In the genomic region with DNA sequence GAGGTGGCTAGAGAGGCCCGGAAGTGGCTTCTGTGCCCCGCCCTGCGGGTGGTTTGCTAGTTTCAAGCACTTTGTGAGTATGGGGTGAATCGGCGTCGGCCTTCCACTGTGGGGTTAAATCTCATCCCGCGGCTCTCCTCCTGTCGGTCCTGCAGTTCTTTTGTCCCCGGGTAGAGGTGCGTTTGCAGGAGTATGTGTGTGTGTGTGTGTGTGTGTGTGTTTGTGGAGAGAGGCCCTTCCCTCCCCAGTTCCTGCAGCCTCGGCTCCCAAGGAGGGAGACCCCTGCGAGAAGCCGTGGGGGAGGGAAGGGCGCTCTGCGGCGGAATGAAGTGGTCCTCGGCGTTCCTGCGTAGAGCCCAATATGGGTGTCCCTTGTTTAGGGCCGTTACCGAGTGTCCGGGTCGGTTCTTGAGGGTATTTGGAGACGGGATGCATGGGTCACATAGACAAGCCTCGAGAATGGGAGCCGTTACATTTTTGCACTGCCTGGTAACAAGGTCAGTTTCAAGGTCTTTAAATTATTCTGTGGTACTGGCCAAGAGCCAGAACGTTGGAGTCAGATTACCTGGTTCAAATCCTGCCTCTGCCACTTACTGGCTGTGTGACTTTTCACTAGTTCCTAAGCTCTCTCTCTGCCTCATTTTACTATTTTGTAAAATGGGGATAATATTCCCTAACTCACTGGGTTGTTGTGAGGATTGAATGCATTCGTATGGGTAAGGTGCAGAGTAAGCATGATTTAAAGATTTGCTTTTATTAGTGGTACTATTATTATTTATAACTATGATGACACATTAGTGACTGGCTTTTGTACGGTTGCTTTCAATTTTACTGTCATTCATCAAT, we compare ENCODE assay signal across 1 cellular context.
TF ChIP-seq lines count a peak whose summit lies in the region.

A gene (plus strand): TSS at position 56 of the 846 bp plus-strand sequence. CDS start 9,640 bp downstream, outside the sequence.

TF ChIP-seq in HepG2, 621 proteins besides CTCF, POLR2A, EP300 and RAD21 (continued from another document and continues in another):
- TF ChIP-seq U2AF1 (optimal IDR thresholded peaks at IDR 0.05; ENCODE audit: low read depth, low read length) = peak; percentile 64
- TF ChIP-seq ZNF17 (CRISPR knock-in tag; IDR thresholded peaks at IDR 0.05) = no peak
- TF ChIP-seq THYN1 (CRISPR knock-in tag; IDR thresholded peaks at IDR 0.05; ENCODE audit: borderline replicate concordance, low read depth) = no peak
- peak; percentile 88 for TF ChIP-seq HDAC1 (CRISPR knock-in tag; IDR thresholded peaks at IDR 0.05)
- TF ChIP-seq SIX4 (CRISPR knock-in tag; IDR thresholded peaks at IDR 0.05) = no peak
- TF ChIP-seq ZNF432 (CRISPR knock-in tag; IDR thresholded peaks at IDR 0.05; ENCODE audit: borderline replicate concordance) = no peak
- peak; percentile 94 for TF ChIP-seq ZNF607 (CRISPR knock-in tag; IDR thresholded peaks at IDR 0.05; ENCODE audit: borderline replicate concordance)
- TF ChIP-seq ZNF850 (CRISPR knock-in tag; conservative IDR thresholded peaks at IDR 0.05) = no peak
- TF ChIP-seq, protein P1, sequence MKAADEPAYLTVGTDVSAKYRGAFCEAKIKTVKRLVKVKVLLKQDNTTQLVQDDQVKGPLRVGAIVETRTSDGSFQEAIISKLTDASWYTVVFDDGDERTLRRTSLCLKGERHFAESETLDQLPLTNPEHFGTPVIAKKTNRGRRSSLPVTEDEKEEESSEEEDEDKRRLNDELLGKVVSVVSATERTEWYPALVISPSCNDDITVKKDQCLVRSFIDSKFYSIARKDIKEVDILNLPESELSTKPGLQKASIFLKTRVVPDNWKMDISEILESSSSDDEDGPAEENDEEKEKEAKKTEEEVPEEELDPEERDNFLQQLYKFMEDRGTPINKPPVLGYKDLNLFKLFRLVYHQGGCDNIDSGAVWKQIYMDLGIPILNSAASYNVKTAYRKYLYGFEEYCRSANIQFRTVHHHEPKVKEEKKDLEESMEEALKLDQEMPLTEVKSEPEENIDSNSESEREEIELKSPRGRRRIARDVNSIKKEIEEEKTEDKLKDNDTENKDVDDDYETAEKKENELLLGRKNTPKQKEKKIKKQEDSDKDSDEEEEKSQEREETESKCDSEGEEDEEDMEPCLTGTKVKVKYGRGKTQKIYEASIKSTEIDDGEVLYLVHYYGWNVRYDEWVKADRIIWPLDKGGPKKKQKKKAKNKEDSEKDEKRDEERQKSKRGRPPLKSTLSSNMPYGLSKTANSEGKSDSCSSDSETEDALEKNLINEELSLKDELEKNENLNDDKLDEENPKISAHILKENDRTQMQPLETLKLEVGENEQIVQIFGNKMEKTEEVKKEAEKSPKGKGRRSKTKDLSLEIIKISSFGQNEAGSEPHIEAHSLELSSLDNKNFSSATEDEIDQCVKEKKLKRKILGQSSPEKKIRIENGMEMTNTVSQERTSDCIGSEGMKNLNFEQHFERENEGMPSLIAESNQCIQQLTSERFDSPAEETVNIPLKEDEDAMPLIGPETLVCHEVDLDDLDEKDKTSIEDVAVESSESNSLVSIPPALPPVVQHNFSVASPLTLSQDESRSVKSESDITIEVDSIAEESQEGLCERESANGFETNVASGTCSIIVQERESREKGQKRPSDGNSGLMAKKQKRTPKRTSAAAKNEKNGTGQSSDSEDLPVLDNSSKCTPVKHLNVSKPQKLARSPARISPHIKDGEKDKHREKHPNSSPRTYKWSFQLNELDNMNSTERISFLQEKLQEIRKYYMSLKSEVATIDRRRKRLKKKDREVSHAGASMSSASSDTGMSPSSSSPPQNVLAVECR (CRISPR knock-in tag; IDR thresholded peaks at IDR 0.05; ENCODE audit: borderline replicate concordance) = peak; percentile 95
- TF ChIP-seq, protein P2, sequence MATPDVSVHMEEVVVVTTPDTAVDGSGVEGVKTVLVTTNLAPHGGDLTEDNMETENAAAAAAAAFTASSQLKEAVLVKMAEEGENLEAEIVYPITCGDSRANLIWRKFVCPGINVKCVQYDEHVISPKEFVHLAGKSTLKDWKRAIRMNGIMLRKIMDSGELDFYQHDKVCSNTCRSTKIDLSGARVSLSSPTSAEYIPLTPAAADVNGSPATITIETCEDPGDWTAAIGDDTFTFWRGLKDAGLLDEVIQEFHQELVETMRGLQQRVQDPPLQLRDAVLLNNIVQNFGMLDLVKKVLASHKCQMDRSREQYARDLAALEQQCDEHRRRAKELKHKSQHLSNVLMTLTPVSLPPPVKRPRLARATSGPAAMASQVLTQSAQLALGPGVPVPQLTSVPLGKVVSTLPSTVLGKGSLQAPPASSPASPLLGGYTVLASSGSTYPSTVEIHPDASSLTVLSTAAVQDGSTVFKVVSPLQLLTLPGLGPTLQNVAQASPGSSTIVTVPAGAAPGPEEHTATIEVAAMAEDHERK (CRISPR knock-in tag; IDR thresholded peaks at IDR 0.05; ENCODE audit: low read depth) = no peak
- 0 out of 2 replicates have a peak, but pooled peaks have one; percentile 51 for TF ChIP-seq ZNF629 (CRISPR knock-in tag; conservative IDR thresholded peaks at IDR 0.05)
- no peak for TF ChIP-seq ZNF234 (CRISPR knock-in tag; conservative IDR thresholded peaks at IDR 0.05)
- TF ChIP-seq HMG20B (CRISPR knock-in tag; conservative IDR thresholded peaks at IDR 0.05) = no peak; the same call in 1 of the 2 replicates
- peak; percentile 35 for TF ChIP-seq NFYB (CRISPR knock-in tag; IDR thresholded peaks at IDR 0.05)
- TF ChIP-seq, protein P3, sequence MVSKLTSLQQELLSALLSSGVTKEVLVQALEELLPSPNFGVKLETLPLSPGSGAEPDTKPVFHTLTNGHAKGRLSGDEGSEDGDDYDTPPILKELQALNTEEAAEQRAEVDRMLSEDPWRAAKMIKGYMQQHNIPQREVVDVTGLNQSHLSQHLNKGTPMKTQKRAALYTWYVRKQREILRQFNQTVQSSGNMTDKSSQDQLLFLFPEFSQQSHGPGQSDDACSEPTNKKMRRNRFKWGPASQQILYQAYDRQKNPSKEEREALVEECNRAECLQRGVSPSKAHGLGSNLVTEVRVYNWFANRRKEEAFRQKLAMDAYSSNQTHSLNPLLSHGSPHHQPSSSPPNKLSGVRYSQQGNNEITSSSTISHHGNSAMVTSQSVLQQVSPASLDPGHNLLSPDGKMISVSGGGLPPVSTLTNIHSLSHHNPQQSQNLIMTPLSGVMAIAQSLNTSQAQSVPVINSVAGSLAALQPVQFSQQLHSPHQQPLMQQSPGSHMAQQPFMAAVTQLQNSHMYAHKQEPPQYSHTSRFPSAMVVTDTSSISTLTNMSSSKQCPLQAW (CRISPR knock-in tag; IDR thresholded peaks at IDR 0.05) = peak; percentile 93
- TF ChIP-seq, protein P4, sequence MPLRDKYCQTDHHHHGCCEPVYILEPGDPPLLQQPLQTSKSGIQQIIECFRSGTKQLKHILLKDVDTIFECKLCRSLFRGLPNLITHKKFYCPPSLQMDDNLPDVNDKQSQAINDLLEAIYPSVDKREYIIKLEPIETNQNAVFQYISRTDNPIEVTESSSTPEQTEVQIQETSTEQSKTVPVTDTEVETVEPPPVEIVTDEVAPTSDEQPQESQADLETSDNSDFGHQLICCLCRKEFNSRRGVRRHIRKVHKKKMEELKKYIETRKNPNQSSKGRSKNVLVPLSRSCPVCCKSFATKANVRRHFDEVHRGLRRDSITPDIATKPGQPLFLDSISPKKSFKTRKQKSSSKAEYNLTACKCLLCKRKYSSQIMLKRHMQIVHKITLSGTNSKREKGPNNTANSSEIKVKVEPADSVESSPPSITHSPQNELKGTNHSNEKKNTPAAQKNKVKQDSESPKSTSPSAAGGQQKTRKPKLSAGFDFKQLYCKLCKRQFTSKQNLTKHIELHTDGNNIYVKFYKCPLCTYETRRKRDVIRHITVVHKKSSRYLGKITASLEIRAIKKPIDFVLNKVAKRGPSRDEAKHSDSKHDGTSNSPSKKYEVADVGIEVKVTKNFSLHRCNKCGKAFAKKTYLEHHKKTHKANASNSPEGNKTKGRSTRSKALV (CRISPR knock-in tag; IDR thresholded peaks at IDR 0.05) = no peak; the same call in 1 of the 2 replicates
- TF ChIP-seq SRY (CRISPR knock-in tag; IDR thresholded peaks at IDR 0.05) = peak; percentile 48; the same call in 1 of the 2 replicates
- TF ChIP-seq SOX6 (IDR thresholded peaks at IDR 0.05) = no peak
- peak; percentile 75 for TF ChIP-seq SOX6 (CRISPR knock-in tag; IDR thresholded peaks at IDR 0.05)
- peak; percentile 97 for TF ChIP-seq SRSF1 (optimal IDR thresholded peaks at IDR 0.05; ENCODE audit: low read depth, low read length)
- TF ChIP-seq, protein P5, sequence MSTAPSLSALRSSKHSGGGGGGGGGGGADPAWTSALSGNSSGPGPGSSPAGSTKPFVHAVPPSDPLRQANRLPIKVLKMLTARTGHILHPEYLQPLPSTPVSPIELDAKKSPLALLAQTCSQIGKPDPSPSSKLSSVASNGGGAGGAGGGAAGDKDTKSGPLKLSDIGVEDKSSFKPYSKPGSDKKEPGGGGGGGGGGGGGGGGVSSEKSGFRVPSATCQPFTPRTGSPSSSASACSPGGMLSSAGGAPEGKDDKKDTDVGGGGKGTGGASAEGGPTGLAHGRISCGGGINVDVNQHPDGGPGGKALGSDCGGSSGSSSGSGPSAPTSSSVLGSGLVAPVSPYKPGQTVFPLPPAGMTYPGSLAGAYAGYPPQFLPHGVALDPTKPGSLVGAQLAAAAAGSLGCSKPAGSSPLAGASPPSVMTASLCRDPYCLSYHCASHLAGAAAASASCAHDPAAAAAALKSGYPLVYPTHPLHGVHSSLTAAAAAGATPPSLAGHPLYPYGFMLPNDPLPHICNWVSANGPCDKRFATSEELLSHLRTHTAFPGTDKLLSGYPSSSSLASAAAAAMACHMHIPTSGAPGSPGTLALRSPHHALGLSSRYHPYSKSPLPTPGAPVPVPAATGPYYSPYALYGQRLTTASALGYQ (CRISPR knock-in tag; IDR thresholded peaks at IDR 0.05) = 0 out of 2 replicates have a peak, but pooled peaks have one; percentile 25
- peak; percentile 79 for TF ChIP-seq ZMYM3 (CRISPR knock-in tag; IDR thresholded peaks at IDR 0.05)
- TF ChIP-seq, protein P6, sequence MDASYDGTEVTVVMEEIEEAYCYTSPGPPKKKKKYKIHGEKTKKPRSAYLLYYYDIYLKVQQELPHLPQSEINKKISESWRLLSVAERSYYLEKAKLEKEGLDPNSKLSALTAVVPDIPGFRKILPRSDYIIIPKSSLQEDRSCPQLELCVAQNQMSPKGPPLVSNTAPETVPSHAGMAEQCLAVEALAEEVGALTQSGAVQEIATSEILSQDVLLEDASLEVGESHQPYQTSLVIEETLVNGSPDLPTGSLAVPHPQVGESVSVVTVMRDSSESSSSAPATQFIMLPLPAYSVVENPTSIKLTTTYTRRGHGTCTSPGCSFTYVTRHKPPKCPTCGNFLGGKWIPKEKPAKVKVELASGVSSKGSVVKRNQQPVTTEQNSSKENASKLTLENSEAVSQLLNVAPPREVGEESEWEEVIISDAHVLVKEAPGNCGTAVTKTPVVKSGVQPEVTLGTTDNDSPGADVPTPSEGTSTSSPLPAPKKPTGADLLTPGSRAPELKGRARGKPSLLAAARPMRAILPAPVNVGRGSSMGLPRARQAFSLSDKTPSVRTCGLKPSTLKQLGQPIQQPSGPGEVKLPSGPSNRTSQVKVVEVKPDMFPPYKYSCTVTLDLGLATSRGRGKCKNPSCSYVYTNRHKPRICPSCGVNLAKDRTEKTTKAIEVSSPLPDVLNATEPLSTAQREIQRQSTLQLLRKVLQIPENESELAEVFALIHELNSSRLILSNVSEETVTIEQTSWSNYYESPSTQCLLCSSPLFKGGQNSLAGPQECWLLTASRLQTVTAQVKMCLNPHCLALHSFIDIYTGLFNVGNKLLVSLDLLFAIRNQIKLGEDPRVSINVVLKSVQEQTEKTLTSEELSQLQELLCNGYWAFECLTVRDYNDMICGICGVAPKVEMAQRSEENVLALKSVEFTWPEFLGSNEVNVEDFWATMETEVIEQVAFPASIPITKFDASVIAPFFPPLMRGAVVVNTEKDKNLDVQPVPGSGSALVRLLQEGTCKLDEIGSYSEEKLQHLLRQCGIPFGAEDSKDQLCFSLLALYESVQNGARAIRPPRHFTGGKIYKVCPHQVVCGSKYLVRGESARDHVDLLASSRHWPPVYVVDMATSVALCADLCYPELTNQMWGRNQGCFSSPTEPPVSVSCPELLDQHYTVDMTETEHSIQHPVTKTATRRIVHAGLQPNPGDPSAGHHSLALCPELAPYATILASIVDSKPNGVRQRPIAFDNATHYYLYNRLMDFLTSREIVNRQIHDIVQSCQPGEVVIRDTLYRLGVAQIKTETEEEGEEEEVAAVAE (CRISPR knock-in tag; IDR thresholded peaks at IDR 0.05; ENCODE audit: borderline replicate concordance) = no peak
- peak; percentile 43; the same call in 1 of the 2 replicates for TF ChIP-seq HCFC1 (IDR thresholded peaks at IDR 0.05; ENCODE audit: low read depth, low read length)
- TF ChIP-seq ATF7-NPFF (CRISPR knock-in tag; IDR thresholded peaks at IDR 0.05; ENCODE audit: low read depth) = peak; percentile 72; the same call in 1 of the 2 replicates
- TF ChIP-seq ZFP41 (CRISPR knock-in tag; IDR thresholded peaks at IDR 0.05; ENCODE audit: borderline replicate concordance) = 0 out of 2 replicates have a peak, but pooled peaks have one; percentile 56
- no peak for TF ChIP-seq ZC3H4 (CRISPR knock-in tag; IDR thresholded peaks at IDR 0.05; ENCODE audit: borderline replicate concordance)
- peak; percentile 69; the same call in 1 of the 2 replicates for TF ChIP-seq ZSCAN21 (CRISPR knock-in tag; IDR thresholded peaks at IDR 0.05; ENCODE audit: borderline replicate concordance)
- TF ChIP-seq ZFP1 (CRISPR knock-in tag; IDR thresholded peaks at IDR 0.05) = no peak; the same call in 1 of the 2 replicates
- TF ChIP-seq FOXJ3 (CRISPR knock-in tag; IDR thresholded peaks at IDR 0.05; ENCODE audit: borderline replicate concordance) = no peak; the same call in 1 of the 2 replicates
- TF ChIP-seq NFRKB (IDR thresholded peaks at IDR 0.05) = no peak
- TF ChIP-seq, protein P7, sequence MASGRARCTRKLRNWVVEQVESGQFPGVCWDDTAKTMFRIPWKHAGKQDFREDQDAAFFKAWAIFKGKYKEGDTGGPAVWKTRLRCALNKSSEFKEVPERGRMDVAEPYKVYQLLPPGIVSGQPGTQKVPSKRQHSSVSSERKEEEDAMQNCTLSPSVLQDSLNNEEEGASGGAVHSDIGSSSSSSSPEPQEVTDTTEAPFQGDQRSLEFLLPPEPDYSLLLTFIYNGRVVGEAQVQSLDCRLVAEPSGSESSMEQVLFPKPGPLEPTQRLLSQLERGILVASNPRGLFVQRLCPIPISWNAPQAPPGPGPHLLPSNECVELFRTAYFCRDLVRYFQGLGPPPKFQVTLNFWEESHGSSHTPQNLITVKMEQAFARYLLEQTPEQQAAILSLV (CRISPR knock-in tag; IDR thresholded peaks at IDR 0.05; ENCODE audit: borderline replicate concordance) = peak; percentile 85; the same call in 1 of the 2 replicates
- TF ChIP-seq ZSCAN12 (CRISPR knock-in tag; IDR thresholded peaks at IDR 0.05) = no peak
- no peak for TF ChIP-seq BRCA1 (CRISPR knock-in tag; IDR thresholded peaks at IDR 0.05)
- no peak for TF ChIP-seq SATB2 (CRISPR knock-in tag; IDR thresholded peaks at IDR 0.05)
